19 cellular contexts compared by ENCODE assay signal in genomic region chr15:40584191-40584590, GRCh38. TPM values are rescaled to one million over a fixed set of nuclear protein-coding genes. Genes with fewer than 3 reads are reported as not detected.
DNase-seq lines count a peak whose midpoint lies in the region; ATAC-seq and TF ChIP-seq lines count a peak whose summit lies in the region.
"Had no signal": no experiment of that assay in that cellular context is flagged by ENCODE, and none has a peak within 500 bp of the region (broad histone marks: within the 10 kb centered on the region; RNA-seq: fewer than 3 reads in every experiment).

No MANE protein-coding gene starts in this region.

- no peaks in the 10 kb centered on the region for H3K9me3 Mint-ChIP-seq in Calu3 (ENCODE audit: low read depth, unreplicated experiment)
- H3K9me3 Mint-ChIP-seq: activated naive CD8-positive, alpha-beta T cell treated with anti-CD3 and anti-CD28 coated beads, Interleukin-2, amount 50 U/mL, for 24 hours; T-helper 1 cell treated with Interleukin-12 subunit alpha and Interleukin-12 subunit beta and Interleukin-4 antibody, amounts not matched to agents 30 μg/mL and 1 μg/mL, for 36 hours had no signal

- DNase-seq in Calu3 (no peak), NCI-H2081 treated with DMSO at 0.1 percent for 48 hours (lab: John Stamatoyannopoulos, UW) (peak; percentile 14), fibroblast of villous mesenchyme (ENCODE audit: low read depth) (no peak), nucleus accumbens (lab: John Stamatoyannopoulos, UW) (peak in 31 of 56 donors; percentile 2 to 61 (median 21)), kidney glomerular epithelial cell (lab: John Stamatoyannopoulos, UW) (no peak), OCI-M1 (lab: John Stamatoyannopoulos, UW) (no peak)
- DNase-seq: activated CD4-positive, alpha-beta T cell treated with anti-CD3 and anti-CD28 coated beads, Interleukin-2, amount 10 ng/mL, durations not matched to agents 7 days and 5 days; activated naive CD8-positive, alpha-beta T cell treated with anti-CD3 and anti-CD28 coated beads, Interleukin-2, amount 50 U/mL, for 24 hours; naive thymus-derived CD4-positive, alpha-beta T cell; NCI-H1417 treated with DMSO at 0.1 percent for 48 hours; NCI-H2171 treated with DMSO at 0.1 percent for 48 hours; NCI-H526 treated with DMSO at 0.1 percent for 48 hours; stimulated activated naive CD8-positive, alpha-beta T cell treated with anti-CD3 and anti-CD28 coated beads, Interleukin-15, Interleukin-2, amounts not matched to agents 100 U/mL and 50 U/mL, for 24 hours; transverse colon had no signal

- no peak for TF ChIP-seq CTCF in Calu3 (IDR thresholded peaks at IDR 0.05; ENCODE audit: unreplicated experiment)
- TF ChIP-seq CTCF in fibroblast of villous mesenchyme (IDR thresholded peaks at IDR 0.05; ENCODE audit: insufficient read depth, low read depth, low read length): no peak

- no peak overlapping the region for H3K27ac Mint-ChIP-seq in Calu3 (ENCODE audit: unreplicated experiment)
- H3K27ac Mint-ChIP-seq: activated naive CD8-positive, alpha-beta T cell treated with anti-CD3 and anti-CD28 coated beads, Interleukin-2, amount 50 U/mL, for 24 hours; dendritic cell treated with granulocyte-macrophage colony-stimulating factor and Interleukin-4, amounts not matched to agents 40 ng/mL and 50 ng/mL, for 4 days; naive thymus-derived CD4-positive, alpha-beta T cell; progenitor cell of endocrine pancreas; T-helper 1 cell treated with Interleukin-12 subunit alpha and Interleukin-12 subunit beta and Interleukin-4 antibody, amounts not matched to agents 30 μg/mL and 1 μg/mL, for 36 hours had no signal

- peak overlapping the region; percentile 65 for H3K4me3 Mint-ChIP-seq in Calu3 (ENCODE audit: low read depth, unreplicated experiment)
- H3K4me3 Mint-ChIP-seq: activated naive CD8-positive, alpha-beta T cell treated with anti-CD3 and anti-CD28 coated beads, Interleukin-2, amount 50 U/mL, for 24 hours; naive thymus-derived CD4-positive, alpha-beta T cell; T-helper 1 cell treated with Interleukin-12 subunit alpha and Interleukin-12 subunit beta and Interleukin-4 antibody, amounts not matched to agents 30 μg/mL and 1 μg/mL, for 36 hours had no signal

- H3K36me3 Mint-ChIP-seq in Calu3 (ENCODE audit: insufficient read depth, unreplicated experiment): peaks cover 13% of the 10 kb centered on the region
- H3K36me3 Mint-ChIP-seq: naive thymus-derived CD4-positive, alpha-beta T cell had no signal

- no peak for ATAC-seq in HG03196 (IDR thresholded peaks at IDR 0.05; ENCODE audit: unreplicated experiment)
- ATAC-seq in HG02571 (IDR thresholded peaks at IDR 0.05; ENCODE audit: unreplicated experiment): no peak
- ATAC-seq: activated naive CD8-positive, alpha-beta T cell treated with anti-CD3 and anti-CD28 coated beads, Interleukin-2, amount 50 U/mL, for 24 hours; naive thymus-derived CD4-positive, alpha-beta T cell; stimulated activated naive CD8-positive, alpha-beta T cell treated with anti-CD3 and anti-CD28 coated beads, Interleukin-15, Interleukin-2, amounts not matched to agents 100 U/mL and 50 U/mL, for 24 hours had no signal

- CTCF ChIA-PET in Calu3 (lab: Charles Lee): no interaction called here

- peak overlapping the region; percentile 5 for H3K4me3 ChIP-seq in fibroblast of villous mesenchyme (ENCODE audit: low read depth, low read length)

- peaks cover under 1% of the 10 kb centered on the region for H3K4me1 Mint-ChIP-seq in Calu3 (ENCODE audit: low read depth, unreplicated experiment)
- H3K4me1 Mint-ChIP-seq: activated naive CD8-positive, alpha-beta T cell treated with anti-CD3 and anti-CD28 coated beads, Interleukin-2, amount 50 U/mL, for 24 hours had no signal

- intact Hi-C loops in Calu3 (cut with micrococcal nuclease; ENCODE audit: unreplicated experiment): no loop called here

- H3K27me3 Mint-ChIP-seq in Calu3 (ENCODE audit: unreplicated experiment): no peaks in the 10 kb centered on the region
- H3K27me3 Mint-ChIP-seq: activated naive CD8-positive, alpha-beta T cell treated with anti-CD3 and anti-CD28 coated beads, Interleukin-2, amount 50 U/mL, for 24 hours had no signal

- no TSS peak for BruUV-seq in Calu3 (replicated peaks; lab: Mats Ljungman, UMichigan)

RNA-seq across cellular contexts. Expression of gene KNL1, which starts 9.9 kb away (rescaled TPM):
- total RNA-seq in Calu3 (2022) (11.0 and 19.0 TPM in 2 replicates), fibroblast of villous mesenchyme (12.9 and 22.9 TPM in 2 replicates)

RNA-seq across cellular contexts. Expression of gene RPUSD2, which starts 15.1 kb away (rescaled TPM):
- 8.5 and 9.2 TPM in 2 replicates for total RNA-seq in Calu3 (2022)
- 11.2 and 11.9 TPM in 2 replicates for total RNA-seq in fibroblast of villous mesenchyme

RNA-seq across cellular contexts. Expression of gene CCDC32, which starts 19.3 kb away (rescaled TPM):
- total RNA-seq in Calu3 (2022) (11.4 and 13.6 TPM in 2 replicates), fibroblast of villous mesenchyme (11.9 and 20.7 TPM in 2 replicates)

Comparison
In these comparisons a context has a peak if more than half of its experiments do, and no peak if none do; other contexts are left out.
1. DNase-seq: peak in NCI-H2081 treated with DMSO at 0.1 percent for 48 hours (single experiment) and nucleus accumbens (31 of 56); none in Calu3 (single experiment), fibroblast of villous mesenchyme (single experiment), kidney glomerular epithelial cell (single experiment) and OCI-M1 (single experiment).